Comparison of ENCODE assay signal across 10 cellular contexts in genomic region chr21:26572668-26573381, GRCh38. TPM values are rescaled to one million over a fixed set of nuclear protein-coding genes. Genes with fewer than 3 reads are reported as not detected.
A peak's percentile ranks its signal among the peaks of the same experiment; 100 is the strongest.
DNase-seq lines count a peak whose midpoint lies in the region; ATAC-seq, FAIRE-seq and TF ChIP-seq lines count a peak whose summit lies in the region.
"Had no signal": no experiment of that assay in that cellular context is flagged by ENCODE, and none has a peak within 500 bp of the region (broad histone marks: within the 10 kb centered on the region; RNA-seq: fewer than 3 reads in every experiment).

CYYR1 (minus strand) TSS chr21:26573286; CDS start chr21:26572940, 346 bp downstream.

- DNase-seq in A673 (ENCODE audit: low spot score): peak; percentile 88
- DNase-seq in Peyer's patch: peak in 1 of 3 donors; percentile 39
- no peak for DNase-seq in cerebellum (ENCODE audit: low spot score)
- DNase-seq in stimulated activated CD4-positive, alpha-beta T cell treated with anti-CD3 and anti-CD28 coated beads, Interleukin-12 subunit alpha, Interleukin-12 subunit beta, amount 100 ng/mL, for 4 hours: no peak
- no peak for DNase-seq in D721Med (ENCODE audit: insufficient read length, low spot score)
- DNase-seq: DMS53 had no signal

- no peak for TF ChIP-seq CTCF in A673 (conservative IDR thresholded peaks at IDR 0.05; ENCODE audit: low read depth, low read length)
- no peak for TF ChIP-seq CTCF in Peyer's patch (IDR thresholded peaks at IDR 0.05)
- TF ChIP-seq CTCF in gastroesophageal sphincter (IDR thresholded peaks at IDR 0.05): no peak
- no peak for TF ChIP-seq CTCF in nephron (IDR thresholded peaks at IDR 0.05; ENCODE audit: unreplicated experiment in 3 of 3)
- no peak for TF ChIP-seq CTCF in D721Med (IDR thresholded peaks at IDR 0.05; ENCODE audit: insufficient read depth, missing control alignments)

- no peak for FAIRE-seq in D721Med (lab: Jason Lieb, UNC)
- FAIRE-seq: colon had no signal

- peaks cover 6% of the 10 kb centered on the region for H3K36me3 ChIP-seq in A673 (ENCODE audit: insufficient read depth, low read length, poor library complexity, severe bottlenecking)
- H3K36me3 ChIP-seq in Peyer's patch: no peaks in the 10 kb centered on the region
- no peaks in the 10 kb centered on the region for H3K36me3 ChIP-seq in gastroesophageal sphincter

- H3K27ac ChIP-seq in A673 (ENCODE audit: low read depth, low read length, poor library complexity, severe bottlenecking): peak within 1 kb of the TSS; percentile 96
- H3K27ac ChIP-seq in Peyer's patch: peak within 1 kb of the TSS in 2 of 4 donors; percentile 49 to 58
- peak within 1 kb of the TSS in 3 of 4 donors; percentile 38 to 73 (median 60) for H3K27ac ChIP-seq in gastroesophageal sphincter

- WGBS in gastroesophageal sphincter (ENCODE audit: low coverage in 1 of 2), 2 donors: 0 to 10% methylated on average over 6 to 17 of the region's 61 CpGs

- H3K9me3 Mint-ChIP-seq in nephron: peaks cover 22% of the 10 kb centered on the region

- TF ChIP-seq EP300 in gastroesophageal sphincter (IDR thresholded peaks at IDR 0.05): no peak

- no peak for ATAC-seq in gastroesophageal sphincter
- no peak for ATAC-seq in GM19455 (IDR thresholded peaks at IDR 0.05; ENCODE audit: unreplicated experiment)

- POLR2A ChIA-PET in A673 (lab: Charles Lee; ENCODE audit: low non-redundant PET): no interaction called here

- peaks cover 24% of the 10 kb centered on the region for H3K9me3 ChIP-seq in A673 (ENCODE audit: low read depth, low read length, poor library complexity, severe bottlenecking)
- H3K9me3 ChIP-seq in Peyer's patch: peaks cover 0 to 2% (median 0%) of the 10 kb centered on the region in 4 donors
- peaks cover 0 to 23% (median 0%) of the 10 kb centered on the region in 3 donors for H3K9me3 ChIP-seq in gastroesophageal sphincter

- H3K27me3 ChIP-seq in A673 (replicated peaks; ENCODE audit: insufficient read depth, low read depth, low read length, poor library complexity) (no peaks in the 10 kb centered on the region), Peyer's patch (no peaks in the 10 kb centered on the region), gastroesophageal sphincter (peaks cover 22% of the 10 kb centered on the region)

- intact Hi-C loops in A673 (cut with micrococcal nuclease; ENCODE audit: unreplicated experiment): no loop called here

- H3K27me3 Mint-ChIP-seq in nephron (ENCODE audit: low read depth): peaks cover 13% of the 10 kb centered on the region

- H3K27ac Mint-ChIP-seq in nephron: peak within 1 kb of the TSS; percentile 73 to 89 (median 81)

- H3K4me3 ChIP-seq in A673 (ENCODE audit: low read depth, low read length, poor library complexity, severe bottlenecking) (peak within 1 kb of the TSS; percentile 76), Peyer's patch (peak within 1 kb of the TSS in 3 of 4 donors; percentile 2 to 37 (median 36)), gastroesophageal sphincter (peak within 1 kb of the TSS; percentile 14 to 48)

- CTCF ChIA-PET in A673 (lab: Charles Lee): no interaction called here

- peaks cover 15% of the 10 kb centered on the region for H3K4me1 ChIP-seq in A673 (ENCODE audit: insufficient read depth, low read length, poor library complexity, severe bottlenecking)
- H3K4me1 ChIP-seq in Peyer's patch: no peaks in the 10 kb centered on the region
- H3K4me1 ChIP-seq in gastroesophageal sphincter: no peaks in the 10 kb centered on the region

- H3K4me3 Mint-ChIP-seq in nephron: peak within 1 kb of the TSS; percentile 91 to 95 (median 93)

- H3K36me3 Mint-ChIP-seq in nephron (ENCODE audit: low read depth): peaks cover 32% of the 10 kb centered on the region

- H3K4me1 Mint-ChIP-seq in nephron: peaks cover 9% of the 10 kb centered on the region

- no peak for TF ChIP-seq POLR2A in Peyer's patch (IDR thresholded peaks at IDR 0.05)
- no peak for TF ChIP-seq POLR2A in gastroesophageal sphincter (IDR thresholded peaks at IDR 0.05)

- BruUV-seq in A673 (replicated peaks; lab: Mats Ljungman, UMichigan): no TSS peak

RNA-seq across cellular contexts. Expression of gene CYYR1, which starts in this region (rescaled TPM):
- total RNA-seq in A673 (2021): 89.1 and 96.4 TPM in 2 replicates
- 1 to 10 TPM in 3 of 4 donors, under 1 TPM in 1; 0.53 to 4.4 (median 3.6) TPM for total RNA-seq in Peyer's patch
- 10 to 100 TPM in 3 of 4 donors, 1 to 10 TPM in 1; 8.9 to 28.4 (median 13.3) TPM for total RNA-seq in gastroesophageal sphincter
- total RNA-seq in cerebellum: 7.0 TPM
